8 cellular contexts compared by ENCODE assay signal in the genomic region with DNA sequence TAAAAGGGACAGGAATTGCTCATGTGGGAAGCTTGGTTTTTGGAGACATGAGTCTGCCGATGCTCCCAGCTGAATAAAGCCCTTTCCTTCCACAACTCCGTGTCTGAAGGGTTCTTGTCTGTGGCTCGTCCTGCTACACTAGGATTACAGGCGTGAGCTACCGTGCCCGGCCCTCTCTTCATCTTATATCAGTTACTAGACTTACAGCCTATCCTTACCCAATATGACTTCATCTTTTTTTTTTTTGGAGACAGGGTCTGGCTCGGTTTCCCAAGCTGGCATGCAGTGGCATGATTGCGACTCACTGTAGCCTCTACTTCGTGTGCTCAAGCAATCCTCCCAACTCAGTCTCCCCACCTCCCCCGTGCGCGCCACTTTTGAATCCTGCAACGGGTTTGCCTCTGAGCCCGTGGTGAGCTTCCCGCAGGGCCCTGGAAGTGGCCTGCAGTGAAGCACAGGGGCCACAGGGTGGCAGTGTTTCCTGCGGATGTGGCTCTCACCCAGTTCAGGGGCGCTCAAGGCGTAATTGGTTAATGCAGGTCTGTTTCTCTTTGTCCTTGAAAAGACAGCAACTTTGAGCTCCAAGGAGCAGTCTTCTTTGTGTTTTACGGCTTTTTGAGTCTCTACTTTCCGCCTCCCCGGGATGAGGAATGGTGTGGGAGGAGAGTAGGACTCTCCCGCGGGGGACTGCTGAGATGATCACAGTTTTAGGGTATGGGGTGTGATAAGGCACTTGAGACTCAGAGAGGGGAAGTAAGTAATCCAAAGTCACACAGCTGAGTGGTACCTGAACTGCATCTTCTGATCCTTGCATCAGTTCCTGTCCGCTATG. TPM values are rescaled to one million over a fixed set of nuclear protein-coding genes. Genes with fewer than 3 reads are reported as not detected.
DNase-seq lines count a peak whose midpoint lies in the region; ATAC-seq and TF ChIP-seq lines count a peak whose summit lies in the region.

No MANE protein-coding gene starts in this region.

- TF ChIP-seq CTCF in left lung (IDR thresholded peaks at IDR 0.05): peak; percentile 91 to 93

- peaks cover 0 to 23% of the 10 kb centered on the region in 2 donors for H3K27me3 ChIP-seq in left lung

- ATAC-seq in HG02571 (IDR thresholded peaks at IDR 0.05; ENCODE audit: unreplicated experiment): peak; percentile 58
- peak; percentile 99 for ATAC-seq in left lung

- H3K36me3 ChIP-seq in left lung: no peaks in the 10 kb centered on the region

- intact Hi-C loops in left lung (cut with DNase I): loop anchor here in 1 of 2 donors (5.0 kb wide), 1 partner anchor 390 kb away; no protein-coding TSS in a partner anchor

- H3K9me3 ChIP-seq in left lung: no peaks in the 10 kb centered on the region

- DNase-seq in DMS53 treated with DMSO at 0.1 percent for 48 hours (lab: John Stamatoyannopoulos, UW; ENCODE audit: unreplicated experiment) (peak; percentile 38), NCI-H2227 treated with DMSO at 0.1 percent for 48 hours (lab: John Stamatoyannopoulos, UW) (peak; percentile 83), caudate nucleus (lab: John Stamatoyannopoulos, UW) (peak in 56 of 61 donors; percentile 2 to 71 (median 24)), left lung (peak; percentile 44 to 80), NCI-H128 (lab: John Stamatoyannopoulos, UW; ENCODE audit: unreplicated experiment) (no peak)
- DNase-seq in activated CD4-positive, alpha-beta T cell treated with anti-CD3 and anti-CD28 coated beads for 1 hour: peak; percentile 56
- peak; percentile 52 to 69 for DNase-seq in stimulated activated CD4-positive, alpha-beta T cell treated with anti-CD3 and anti-CD28 coated beads, Interleukin-4, amount 100 ng/mL, for 48 hours (ENCODE audit: low read depth in 2 of 2)

- no peak overlapping the region for H3K4me3 ChIP-seq in left lung

- H3K27ac ChIP-seq in caudate nucleus (ENCODE audit: low read depth, low read length) (no peak overlapping the region), left lung (no peak overlapping the region)

- no peaks in the 10 kb centered on the region for H3K4me1 ChIP-seq in left lung

RNA-seq across cellular contexts. Expression of a gene that starts 22.7 kb away (rescaled TPM):
- 10 to 100 TPM; 10.3 to 14.1 TPM for total RNA-seq in left lung
